In the genomic region with DNA sequence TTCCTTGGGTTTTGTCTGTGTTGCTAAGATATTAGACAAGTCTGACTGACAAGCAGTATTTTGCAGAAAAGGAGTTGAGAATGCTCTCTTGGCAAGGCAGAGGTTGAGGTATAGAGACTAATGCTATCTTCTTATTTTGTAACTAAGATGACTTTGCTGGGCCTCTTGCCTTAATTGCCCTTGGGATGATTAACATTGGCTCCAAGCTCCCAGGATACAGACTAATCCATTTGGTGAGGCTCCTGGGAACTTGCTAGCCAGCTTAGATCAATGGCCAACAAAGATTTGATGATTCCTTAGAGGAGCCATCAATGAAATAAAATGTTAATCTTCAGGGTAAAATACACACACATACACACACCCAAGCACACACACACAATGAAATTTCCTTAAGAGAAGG, we compare ENCODE assay signal across 23 cellular contexts.
"Had no signal": no experiment of that assay in that cellular context is flagged by ENCODE, and none has a peak within 500 bp of the region (broad histone marks: within the 10 kb centered on the region; RNA-seq: fewer than 3 reads in every experiment).

No MANE protein-coding gene starts in this region.

- DNase-seq: dermis blood vessel endothelial cell; dorsolateral prefrontal cortex; effector CD4-positive, alpha-beta T cell; effector memory CD4-positive, alpha-beta T cell; foreskin keratinocyte; heart left ventricle; hypothalamus; left cardiac atrium; left lung; left ventricle myocardium superior; lower lobe of right lung; mesenchymal stem cell; mucosa of descending colon; naive B cell had no signal

- H3K36me3 Mint-ChIP-seq: mesothelial cell of epicardium, naive B cell had no signal

- H3K27ac ChIP-seq: coronary artery, dorsolateral prefrontal cortex, esophagus muscularis mucosa, foreskin keratinocyte, gastroesophageal sphincter, heart left ventricle, hepatocyte, left lung, lower lobe of right lung had no signal

- H3K4me3 ChIP-seq: coronary artery, dorsolateral prefrontal cortex, esophagus muscularis mucosa, gastroesophageal sphincter, heart left ventricle, hepatocyte, left lung, lower lobe of right lung, mucosa of descending colon had no signal

- H3K27me3 ChIP-seq: esophagus muscularis mucosa, gastroesophageal sphincter, heart left ventricle, hepatocyte, left lung had no signal

- H3K4me1 ChIP-seq: esophagus muscularis mucosa, foreskin keratinocyte, gastroesophageal sphincter, heart left ventricle, left lung, lower lobe of right lung had no signal

- H3K4me3 Mint-ChIP-seq: mesothelial cell of epicardium, naive B cell had no signal

- H3K9me3 ChIP-seq: esophagus muscularis mucosa, gastroesophageal sphincter, heart left ventricle, left lung, lower lobe of right lung, mucosa of descending colon had no signal

- H2AFZ ChIP-seq: hepatocyte had no signal

- H3K4me2 ChIP-seq: hepatocyte had no signal

- FAIRE-seq: endothelial cell of umbilical vein, frontal cortex, islet of Langerhans, keratinocyte had no signal

- H3K4me1 Mint-ChIP-seq: mesothelial cell of epicardium, naive B cell had no signal

- H3K36me3 ChIP-seq: esophagus muscularis mucosa, gastroesophageal sphincter, heart left ventricle, left lung, lower lobe of right lung had no signal

- H3K9me3 Mint-ChIP-seq: mesothelial cell of epicardium, naive B cell had no signal

- H3K79me2 ChIP-seq: hepatocyte had no signal

- H3K27ac Mint-ChIP-seq: mesothelial cell of epicardium had no signal
